ENCODE assay signal across 24 cellular contexts in the genomic region with DNA sequence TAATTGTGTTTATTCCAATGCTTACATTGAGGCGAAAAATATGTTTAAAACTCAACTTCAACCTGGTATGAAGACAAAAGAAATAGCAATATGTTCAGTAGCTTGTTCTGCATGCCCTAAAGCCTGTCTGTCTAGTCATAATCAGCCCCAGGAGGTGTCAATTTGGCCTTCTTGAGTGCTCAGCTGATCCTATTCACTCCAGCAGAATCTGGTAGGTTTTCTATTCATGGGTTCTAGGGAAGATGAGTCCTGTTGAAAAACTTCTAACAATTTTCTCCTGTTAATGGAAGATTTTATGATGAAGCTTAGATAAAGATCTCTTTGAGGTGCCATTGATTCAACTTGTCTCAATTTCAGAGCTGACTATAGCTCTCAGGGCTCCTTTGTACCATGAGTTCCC.
"Had no signal": no experiment of that assay in that cellular context is flagged by ENCODE, and none has a peak within 500 bp of the region (broad histone marks: within the 10 kb centered on the region; RNA-seq: fewer than 3 reads in every experiment).

No MANE protein-coding gene starts in this region.

- FAIRE-seq: kidney, urothelium cell line had no signal

- H3K9me3 Mint-ChIP-seq: memory B cell; naive thymus-derived CD4-positive, alpha-beta T cell; natural killer cell treated with Interleukin-12 subunit alpha and Interleukin-12 subunit beta and Interleukin-15 and Interleukin-18, amount 100 ng/mL, for 72 hours had no signal

- H3K4me1 Mint-ChIP-seq: memory B cell; naive thymus-derived CD4-positive, alpha-beta T cell; stimulated activated naive B cell treated with anti-CD40 and anti-IgM and Interleukin-4, amounts not matched to agents 10 μg/mL and 1 μg/mL and 100 μg/mL, for 72 hours had no signal

- DNase-seq: hippocampal formation; kidney; left colon; left lung; midbrain; mucosa of descending colon; naive thymus-derived CD4-positive, alpha-beta T cell; ovary; right lobe of liver; stimulated activated CD4-positive, alpha-beta T cell treated with anti-CD3 and anti-CD28 coated beads, Interleukin-12 subunit alpha, Interleukin-12 subunit beta, amount 100 ng/mL, for 4 hours; stimulated activated CD4-positive, alpha-beta T cell treated with anti-CD3 and anti-CD28 coated beads, Interleukin-15, amount 100 ng/mL, for 24 hours; stimulated activated CD4-positive, alpha-beta T cell treated with anti-CD3 and anti-CD28 coated beads, Interleukin-2, amount 100 ng/mL, for 24 hours; stimulated activated CD4-positive, alpha-beta T cell treated with anti-CD3 and anti-CD28 coated beads, Interleukin-4, amount 100 ng/mL, for 1 hour; stimulated activated naive B cell treated with anti-CD40 and anti-IgM and Interleukin-4, amounts not matched to agents 10 μg/mL and 1 μg/mL and 100 μg/mL, for 72 hours; stimulated activated naive CD8-positive, alpha-beta T cell treated with anti-CD3 and anti-CD28 coated beads, Interleukin-15, Interleukin-2, amounts not matched to agents 100 U/mL and 50 U/mL, for 24 hours; stomach; testis; thyroid gland; transverse colon; upper lobe of right lung had no signal

- H3K4me3 Mint-ChIP-seq: memory B cell; naive thymus-derived CD4-positive, alpha-beta T cell; natural killer cell treated with Interleukin-12 subunit alpha and Interleukin-12 subunit beta and Interleukin-15 and Interleukin-18, amount 100 ng/mL, for 72 hours; stimulated activated naive B cell treated with anti-CD40 and anti-IgM and Interleukin-4, amounts not matched to agents 10 μg/mL and 1 μg/mL and 100 μg/mL, for 72 hours had no signal

- H3K27me3 Mint-ChIP-seq: natural killer cell treated with Interleukin-12 subunit alpha and Interleukin-12 subunit beta and Interleukin-15 and Interleukin-18, amount 100 ng/mL, for 72 hours; progenitor cell of endocrine pancreas; stimulated activated naive B cell treated with anti-CD40 and anti-IgM and Interleukin-4, amounts not matched to agents 10 μg/mL and 1 μg/mL and 100 μg/mL, for 72 hours had no signal

- H3K27ac Mint-ChIP-seq: memory B cell; naive thymus-derived CD4-positive, alpha-beta T cell; natural killer cell treated with Interleukin-12 subunit alpha and Interleukin-12 subunit beta and Interleukin-15 and Interleukin-18, amount 100 ng/mL, for 72 hours; progenitor cell of endocrine pancreas; stimulated activated naive B cell treated with anti-CD40 and anti-IgM and Interleukin-4, amounts not matched to agents 10 μg/mL and 1 μg/mL and 100 μg/mL, for 72 hours had no signal

- H3K36me3 Mint-ChIP-seq: memory B cell; naive thymus-derived CD4-positive, alpha-beta T cell; natural killer cell treated with Interleukin-12 subunit alpha and Interleukin-12 subunit beta and Interleukin-15 and Interleukin-18, amount 100 ng/mL, for 72 hours; stimulated activated naive B cell treated with anti-CD40 and anti-IgM and Interleukin-4, amounts not matched to agents 10 μg/mL and 1 μg/mL and 100 μg/mL, for 72 hours had no signal

- ATAC-seq: left lung; naive thymus-derived CD4-positive, alpha-beta T cell; natural killer cell treated with Interleukin-12 subunit alpha and Interleukin-12 subunit beta and Interleukin-15 and Interleukin-18, amount 100 ng/mL, for 72 hours; right lobe of liver; stimulated activated naive B cell treated with anti-CD40 and anti-IgM and Interleukin-4, amounts not matched to agents 10 μg/mL and 1 μg/mL and 100 μg/mL, for 72 hours; stimulated activated naive CD8-positive, alpha-beta T cell treated with anti-CD3 and anti-CD28 coated beads, Interleukin-15, Interleukin-2, amounts not matched to agents 100 U/mL and 50 U/mL, for 24 hours; upper lobe of right lung had no signal
